Comparison of ENCODE assay signal across 8 cellular contexts in the genomic region with DNA sequence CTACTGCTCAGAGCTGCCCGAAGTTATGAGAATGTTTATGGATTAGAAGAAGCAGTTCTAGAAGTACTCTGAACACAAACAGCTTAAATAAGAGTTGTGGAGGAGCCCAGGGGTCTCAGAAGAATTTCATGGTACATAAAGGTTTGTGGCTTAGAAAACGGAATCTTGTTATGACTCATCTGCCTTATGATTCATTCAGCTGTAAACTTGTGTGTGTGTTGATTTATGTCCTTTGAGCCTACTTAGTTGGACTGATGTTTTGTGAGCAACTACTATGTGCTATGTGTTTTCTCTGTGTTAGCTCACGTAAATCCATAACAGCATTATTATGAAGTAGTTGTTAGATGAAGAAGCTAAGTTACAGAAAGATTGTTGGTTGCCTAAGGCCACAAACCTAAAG.
DNase-seq lines count a peak whose midpoint lies in the region; ATAC-seq, FAIRE-seq and TF ChIP-seq lines count a peak whose summit lies in the region.

No MANE protein-coding gene starts in this region.

- FAIRE-seq in GM18507 (lab: Jason Lieb, UNC): peak; percentile 49

- ATAC-seq in psoas muscle (no peak), left ventricle myocardium superior (no peak)

- H3K27ac ChIP-seq in psoas muscle: no peak overlapping the region

- H3K36me3 ChIP-seq in psoas muscle (ENCODE audit: insufficient read depth in 1 of 2, low read depth in 1 of 2): no peaks in the 10 kb centered on the region

- no peaks in the 10 kb centered on the region for H3K4me1 ChIP-seq in psoas muscle

- no peak overlapping the region for H3K4me3 ChIP-seq in psoas muscle

- TF ChIP-seq CTCF in psoas muscle (IDR thresholded peaks at IDR 0.05): no peak

- CTCF ChIA-PET in HEK293T (lab: Yijun Ruan, JAX): no interaction called here

- no peaks in the 10 kb centered on the region for H3K9me3 ChIP-seq in psoas muscle

- DNase-seq in GM18507 (ENCODE audit: extremely low spot score, insufficient read length, low read depth): no peak
- no peak for DNase-seq in HEK293T (ENCODE audit: extremely low spot score)
- peak; percentile 86 for DNase-seq in M059J (ENCODE audit: low read depth)
- DNase-seq in fibroblast of the conjunctiva (ENCODE audit: low read depth): peak; percentile 14
- DNase-seq in psoas muscle: no peak
- no peak for DNase-seq in NCI-H1105 treated with DMSO at 0.1 percent for 48 hours (lab: John Stamatoyannopoulos, UW)
- no peak for DNase-seq in left ventricle myocardium superior
- DNase-seq in NCI-H1436 treated with DMSO at 0.1 percent for 48 hours (lab: John Stamatoyannopoulos, UW): no peak

- H3K27me3 ChIP-seq in psoas muscle (ENCODE audit: insufficient read depth in 3 of 3, low read length in 2 of 3): no peaks in the 10 kb centered on the region

- POLR2A ChIA-PET in HEK293T (lab: Yijun Ruan, JAX): no interaction called here

- WGBS in psoas muscle, 3 donors: 71 to 85% (median 77%) methylated on average over 3 of the region's 3 CpGs

- intact Hi-C loops in psoas muscle (cut with DNase I): loop anchor here in 1 of 2 donors (10.0 kb wide), 1 partner anchor 61 kb away; no protein-coding TSS in a partner anchor
- intact Hi-C loops in left ventricle myocardium superior (cut with micrococcal nuclease): loop anchor here (5.0 kb wide), 1 partner anchor 69 kb away; no protein-coding TSS in a partner anchor

TF ChIP-seq in HEK293T, 16 proteins besides CTCF, POLR2A, EP300 and RAD21:
- TF ChIP-seq NFRKB (IDR thresholded peaks at IDR 0.05): no peak
- TF ChIP-seq, protein P1, sequence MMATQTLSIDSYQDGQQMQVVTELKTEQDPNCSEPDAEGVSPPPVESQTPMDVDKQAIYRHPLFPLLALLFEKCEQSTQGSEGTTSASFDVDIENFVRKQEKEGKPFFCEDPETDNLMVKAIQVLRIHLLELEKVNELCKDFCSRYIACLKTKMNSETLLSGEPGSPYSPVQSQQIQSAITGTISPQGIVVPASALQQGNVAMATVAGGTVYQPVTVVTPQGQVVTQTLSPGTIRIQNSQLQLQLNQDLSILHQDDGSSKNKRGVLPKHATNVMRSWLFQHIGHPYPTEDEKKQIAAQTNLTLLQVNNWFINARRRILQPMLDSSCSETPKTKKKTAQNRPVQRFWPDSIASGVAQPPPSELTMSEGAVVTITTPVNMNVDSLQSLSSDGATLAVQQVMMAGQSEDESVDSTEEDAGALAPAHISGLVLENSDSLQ (IDR thresholded peaks at IDR 0.05): peak; percentile 75

Comparison
In these comparisons a context has a peak if more than half of its experiments do, and no peak if none do; other contexts are left out.
1. DNase-seq: peak in M059J (single experiment) and fibroblast of the conjunctiva (single experiment); none in GM18507 (single experiment), HEK293T (single experiment), psoas muscle (0 of 2), NCI-H1105 treated with DMSO at 0.1 percent for 48 hours (single experiment), left ventricle myocardium superior (single experiment) and NCI-H1436 treated with DMSO at 0.1 percent for 48 hours (single experiment).